7 cellular contexts compared by ENCODE assay signal in the genomic region with DNA sequence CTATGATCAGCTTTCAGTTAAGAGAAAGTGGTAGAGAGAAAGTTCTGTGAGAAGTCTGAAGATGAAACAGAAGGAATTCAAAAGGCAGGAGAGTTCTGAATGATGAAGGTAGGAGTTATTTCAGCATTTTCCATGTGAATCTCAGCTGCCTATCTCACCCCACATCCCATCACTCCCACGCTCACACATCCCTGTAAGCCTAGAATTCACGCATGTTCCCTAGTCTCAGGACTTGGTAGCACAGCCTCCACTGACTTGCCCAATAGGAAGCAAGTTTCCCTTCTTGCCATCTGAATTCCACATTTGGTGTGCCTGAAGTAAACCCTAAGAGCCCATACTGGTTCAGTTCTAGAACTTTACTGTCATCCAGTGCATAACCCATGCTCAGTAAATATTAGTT. TPM values are rescaled to one million over a fixed set of nuclear protein-coding genes. Genes with fewer than 3 reads are reported as not detected.
"Had no signal": no experiment of that assay in that cellular context is flagged by ENCODE, and none has a peak within 500 bp of the region (broad histone marks: within the 10 kb centered on the region; RNA-seq: fewer than 3 reads in every experiment).

No MANE protein-coding gene starts in this region.

- H3K4me3 ChIP-seq: GM23248, HAP-1, K562 had no signal

- H3K4me1 ChIP-seq: HAP-1 had no signal

- DNase-seq: GM23248, H7, IMR-90, KG1 had no signal

- FAIRE-seq: HTR-8/SVneo, K562 had no signal

- H3K9ac ChIP-seq: GM23248 had no signal

- H3K36me3 ChIP-seq: HAP-1 had no signal

- H2AFZ ChIP-seq: GM23248 had no signal

- H3K9me3 ChIP-seq: HAP-1 had no signal

- H3K27ac ChIP-seq: GM23248 had no signal

RNA-seq across cellular contexts. Expression of gene STYXL2, which starts 56.6 kb away (rescaled TPM):
- polyA plus RNA-seq: GM23248, IMR-90, K562 had no signal
